37 cellular contexts compared by ENCODE assay signal in the genomic region with DNA sequence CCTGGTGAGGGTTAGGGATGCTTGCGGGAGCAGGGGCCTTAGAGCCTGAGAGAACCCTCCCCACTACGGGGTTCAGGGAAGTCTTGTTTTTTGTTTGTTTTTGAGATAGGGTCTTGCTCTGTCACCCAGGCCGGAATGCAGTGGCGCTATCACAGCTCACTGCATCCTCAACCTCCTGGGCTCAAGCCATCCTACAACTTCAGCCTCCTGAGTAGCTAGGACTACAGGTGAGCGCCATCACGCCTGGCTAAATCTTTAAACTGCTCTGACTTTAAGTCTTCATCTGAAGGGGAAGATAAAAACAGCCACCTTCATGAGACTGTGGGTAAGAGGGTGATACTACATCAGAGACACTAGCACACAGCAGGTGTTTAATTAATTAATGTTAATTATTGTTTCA. TPM values are rescaled to one million over a fixed set of nuclear protein-coding genes. Genes with fewer than 3 reads are reported as not detected.
"Had no signal": no experiment of that assay in that cellular context is flagged by ENCODE, and none has a peak within 500 bp of the region (broad histone marks: within the 10 kb centered on the region; RNA-seq: fewer than 3 reads in every experiment).

No MANE protein-coding gene starts in this region.

- H3K4me3 ChIP-seq: adrenal gland, body of pancreas, coronary artery, dorsolateral prefrontal cortex, esophagus squamous epithelium, gastroesophageal sphincter, heart right ventricle had no signal

- H3K27me3 Mint-ChIP-seq: activated B cell treated with CpG ODN at 0.5 μM for 24 hours; activated CD4-positive, alpha-beta memory T cell treated with anti-CD3 and anti-CD28 coated beads for 36 hours; activated CD4-positive, alpha-beta T cell treated with anti-CD3 and anti-CD28 coated beads for 36 hours; activated CD4-positive, alpha-beta T cell treated with anti-CD3 and anti-CD28 coated beads, Interleukin-2, amount 10 ng/mL, durations not matched to agents 24 days and 14 days; activated CD8-positive, alpha-beta memory T cell treated with anti-CD3 and anti-CD28 coated beads, Interleukin-2, amount 10 ng/mL, durations not matched to agents 7 days and 5 days; activated naive CD4-positive, alpha-beta T cell treated with anti-CD3 and anti-CD28 coated beads, Interleukin-2, amount 10 ng/mL, durations not matched to agents 7 days and 5 days; activated naive CD8-positive, alpha-beta T cell treated with anti-CD3 and anti-CD28 coated beads for 36 hours; activated naive CD8-positive, alpha-beta T cell treated with anti-CD3 and anti-CD28 coated beads, Interleukin-2, amount 50 U/mL, for 24 hours; dendritic cell treated with granulocyte-macrophage colony-stimulating factor and Interleukin-4, amounts not matched to agents 40 ng/mL and 50 ng/mL, for 4 days; T-helper 17 cell had no signal

- H3K9me3 Mint-ChIP-seq: activated B cell treated with CpG ODN at 0.5 μM for 24 hours; activated CD4-positive, alpha-beta memory T cell treated with anti-CD3 and anti-CD28 coated beads for 36 hours; activated CD4-positive, alpha-beta T cell treated with anti-CD3 and anti-CD28 coated beads, Interleukin-2, amount 10 ng/mL, durations not matched to agents 24 days and 14 days; activated naive CD4-positive, alpha-beta T cell treated with anti-CD3 and anti-CD28 coated beads, Interleukin-2, amount 10 ng/mL, durations not matched to agents 7 days and 5 days; activated naive CD8-positive, alpha-beta T cell treated with anti-CD3 and anti-CD28 coated beads for 36 hours; activated naive CD8-positive, alpha-beta T cell treated with anti-CD3 and anti-CD28 coated beads, Interleukin-2, amount 50 U/mL, for 24 hours; activated T-helper 1 cell treated with anti-CD3 and anti-CD28 coated beads, Interleukin-12 subunit alpha, Interleukin-12 subunit beta, Interleukin-2, Interleukin-4 antibody, amounts not matched to agents 30 ng/mL and 10 ng/mL and 1 ng/mL, durations not matched to agents 14 hours and 24 hours and 36 hours; dendritic cell treated with granulocyte-macrophage colony-stimulating factor and Interleukin-4, amounts not matched to agents 40 ng/mL and 50 ng/mL, for 4 days; T-helper 2 cell treated with Interferon-gamma antibody and Interleukin-4, amounts not matched to agents 5 μg/mL and 100 μg/mL, for 36 hours had no signal

- H3K9me3 ChIP-seq: adrenal gland, body of pancreas, esophagus squamous epithelium, gastroesophageal sphincter, heart right ventricle had no signal

- H3K4me1 Mint-ChIP-seq: activated CD8-positive, alpha-beta memory T cell treated with anti-CD3 and anti-CD28 coated beads, Interleukin-2, amount 10 ng/mL, durations not matched to agents 7 days and 5 days; activated naive CD4-positive, alpha-beta T cell treated with anti-CD3 and anti-CD28 coated beads, Interleukin-2, amount 10 ng/mL, durations not matched to agents 7 days and 5 days; activated naive CD8-positive, alpha-beta T cell treated with anti-CD3 and anti-CD28 coated beads for 36 hours; T-helper 17 cell had no signal

- H3K27ac ChIP-seq: adrenal gland, body of pancreas, coronary artery, esophagus squamous epithelium, gastroesophageal sphincter, heart right ventricle, WERI-Rb-1 had no signal

- ATAC-seq: activated CD4-positive, alpha-beta T cell treated with anti-CD3 and anti-CD28 coated beads for 36 hours; activated CD8-positive, alpha-beta memory T cell treated with anti-CD3 and anti-CD28 coated beads, Interleukin-2, amount 10 ng/mL, durations not matched to agents 7 days and 5 days; activated CD8-positive, alpha-beta T cell treated with anti-CD3 and anti-CD28 coated beads, Interleukin-2, amount 10 ng/mL, durations not matched to agents 7 days and 5 days; activated naive CD8-positive, alpha-beta T cell treated with anti-CD3 and anti-CD28 coated beads, Interleukin-2, amount 50 U/mL, for 24 hours; body of pancreas; gastroesophageal sphincter; T-helper 17 cell had no signal

- H3K27ac Mint-ChIP-seq: activated B cell treated with CpG ODN at 0.5 μM for 24 hours; activated CD4-positive, alpha-beta memory T cell treated with anti-CD3 and anti-CD28 coated beads for 36 hours; activated CD4-positive, alpha-beta T cell treated with anti-CD3 and anti-CD28 coated beads for 36 hours; activated CD4-positive, alpha-beta T cell treated with anti-CD3 and anti-CD28 coated beads, Interleukin-2, amount 10 ng/mL, durations not matched to agents 24 days and 14 days; activated CD8-positive, alpha-beta T cell treated with anti-CD3 and anti-CD28 coated beads, Interleukin-2, amount 10 ng/mL, durations not matched to agents 7 days and 5 days; activated naive CD4-positive, alpha-beta T cell treated with anti-CD3 and anti-CD28 coated beads, Interleukin-2, amount 10 ng/mL, durations not matched to agents 7 days and 5 days; activated naive CD8-positive, alpha-beta T cell treated with anti-CD3 and anti-CD28 coated beads for 36 hours; activated naive CD8-positive, alpha-beta T cell treated with anti-CD3 and anti-CD28 coated beads, Interleukin-2, amount 50 U/mL, for 24 hours; activated T-helper 1 cell treated with anti-CD3 and anti-CD28 coated beads, Interleukin-12 subunit alpha, Interleukin-12 subunit beta, Interleukin-2, Interleukin-4 antibody, amounts not matched to agents 30 ng/mL and 10 ng/mL and 1 ng/mL, durations not matched to agents 14 hours and 24 hours and 36 hours; dendritic cell treated with granulocyte-macrophage colony-stimulating factor and Interleukin-4, amounts not matched to agents 40 ng/mL and 50 ng/mL, for 4 days; T-helper 17 cell; T-helper 2 cell treated with Interferon-gamma antibody and Interleukin-4, amounts not matched to agents 5 μg/mL and 100 μg/mL, for 36 hours had no signal

- H3K4me1 ChIP-seq: adrenal gland, body of pancreas, gastroesophageal sphincter, heart right ventricle had no signal

- H3K27me3 ChIP-seq: adrenal gland, body of pancreas, dorsolateral prefrontal cortex, esophagus squamous epithelium, gastroesophageal sphincter, heart right ventricle had no signal

- H3K4me3 Mint-ChIP-seq: activated B cell treated with CpG ODN at 0.5 μM for 24 hours; activated CD4-positive, alpha-beta memory T cell treated with anti-CD3 and anti-CD28 coated beads for 36 hours; activated CD4-positive, alpha-beta T cell treated with anti-CD3 and anti-CD28 coated beads for 36 hours; activated CD4-positive, alpha-beta T cell treated with anti-CD3 and anti-CD28 coated beads, Interleukin-2, amount 10 ng/mL, durations not matched to agents 24 days and 14 days; activated CD8-positive, alpha-beta memory T cell treated with anti-CD3 and anti-CD28 coated beads, Interleukin-2, amount 10 ng/mL, durations not matched to agents 7 days and 5 days; activated CD8-positive, alpha-beta T cell treated with anti-CD3 and anti-CD28 coated beads, Interleukin-2, amount 10 ng/mL, durations not matched to agents 7 days and 5 days; activated naive CD4-positive, alpha-beta T cell treated with anti-CD3 and anti-CD28 coated beads, Interleukin-2, amount 10 ng/mL, durations not matched to agents 7 days and 5 days; activated naive CD8-positive, alpha-beta T cell treated with anti-CD3 and anti-CD28 coated beads for 36 hours; activated naive CD8-positive, alpha-beta T cell treated with anti-CD3 and anti-CD28 coated beads, Interleukin-2, amount 50 U/mL, for 24 hours; activated T-helper 1 cell treated with anti-CD3 and anti-CD28 coated beads, Interleukin-12 subunit alpha, Interleukin-12 subunit beta, Interleukin-2, Interleukin-4 antibody, amounts not matched to agents 30 ng/mL and 10 ng/mL and 1 ng/mL, durations not matched to agents 14 hours and 24 hours and 36 hours; dendritic cell treated with granulocyte-macrophage colony-stimulating factor and Interleukin-4, amounts not matched to agents 40 ng/mL and 50 ng/mL, for 4 days; T-helper 17 cell; T-helper 2 cell treated with Interferon-gamma antibody and Interleukin-4, amounts not matched to agents 5 μg/mL and 100 μg/mL, for 36 hours had no signal

- DNase-seq: activated B cell treated with CpG ODN at 0.5 μM for 24 hours; activated CD4-positive, alpha-beta memory T cell treated with anti-CD3 and anti-CD28 coated beads for 36 hours; activated CD4-positive, alpha-beta T cell treated with anti-CD3 and anti-CD28 coated beads for 36 hours; activated CD4-positive, alpha-beta T cell treated with anti-CD3 and anti-CD28 coated beads, Interleukin-2, amount 10 ng/mL, durations not matched to agents 24 days and 14 days; activated CD4-positive, CD25-positive, alpha-beta regulatory T cell treated with anti-CD3 and anti-CD28 coated beads, Interleukin-2, amount 50 U/mL, for 72 hours; activated CD8-positive, alpha-beta memory T cell treated with anti-CD3 and anti-CD28 coated beads, Interleukin-2, amount 10 ng/mL, durations not matched to agents 7 days and 5 days; activated CD8-positive, alpha-beta memory T cell treated with anti-CD3 and anti-CD28 coated beads, Interleukin-2, amount 50 U/mL, for 4 hours; activated CD8-positive, alpha-beta T cell treated with anti-CD3 and anti-CD28 coated beads, Interleukin-2, amount 10 ng/mL, durations not matched to agents 7 days and 5 days; activated gamma-delta T cell; activated naive CD4-positive, alpha-beta T cell; activated naive CD4-positive, alpha-beta T cell treated with anti-CD3 and anti-CD28 coated beads, Interleukin-2, amount 10 ng/mL, durations not matched to agents 7 days and 5 days; activated naive CD8-positive, alpha-beta T cell treated with anti-CD3 and anti-CD28 coated beads for 36 hours; activated naive CD8-positive, alpha-beta T cell treated with anti-CD3 and anti-CD28 coated beads, Interleukin-2, amount 50 U/mL, for 24 hours; activated T-cell treated with anti-CD3 and anti-CD28 coated beads, Interleukin-2, amount 50 U/mL, for 1 hour; activated T-cell treated with anti-CD3 and anti-CD28 coated beads, Interleukin-2, amount 50 U/mL, for 48 hours; adrenal gland; amygdala; aorta; body of pancreas; caudate nucleus; effector memory CD4-positive, alpha-beta T cell; erythroblast; esophagus squamous epithelium; foreskin melanocyte; heart right ventricle; T-helper 1 cell; T-helper 17 cell; T1000; WERI-Rb-1 had no signal

RNA-seq across cellular contexts. Expression of a gene that starts 28.5 kb away (rescaled TPM):
- total RNA-seq: activated B cell treated with CpG ODN at 0.5 μM for 24 hours; activated CD4-positive, alpha-beta memory T cell treated with anti-CD3 and anti-CD28 coated beads for 36 hours; activated CD4-positive, alpha-beta T cell treated with anti-CD3 and anti-CD28 coated beads for 36 hours; activated CD4-positive, alpha-beta T cell treated with anti-CD3 and anti-CD28 coated beads, Interleukin-2, amount 10 ng/mL, durations not matched to agents 24 days and 14 days; activated CD8-positive, alpha-beta memory T cell treated with anti-CD3 and anti-CD28 coated beads for 36 hours; activated CD8-positive, alpha-beta memory T cell treated with anti-CD3 and anti-CD28 coated beads, Interleukin-2, amount 10 ng/mL, durations not matched to agents 7 days and 5 days; activated CD8-positive, alpha-beta T cell treated with anti-CD3 and anti-CD28 coated beads, Interleukin-2, amount 10 ng/mL, durations not matched to agents 7 days and 5 days; activated naive CD8-positive, alpha-beta T cell treated with anti-CD3 and anti-CD28 coated beads for 36 hours; activated T-helper 1 cell treated with anti-CD3 and anti-CD28 coated beads, Interleukin-12 subunit alpha, Interleukin-12 subunit beta, Interleukin-2, Interleukin-4 antibody, amounts not matched to agents 30 ng/mL and 10 ng/mL and 1 ng/mL, durations not matched to agents 14 hours and 24 hours and 36 hours; body of pancreas; fibroblast of lung; T-helper 17 cell had no signal
